In the genomic region with DNA sequence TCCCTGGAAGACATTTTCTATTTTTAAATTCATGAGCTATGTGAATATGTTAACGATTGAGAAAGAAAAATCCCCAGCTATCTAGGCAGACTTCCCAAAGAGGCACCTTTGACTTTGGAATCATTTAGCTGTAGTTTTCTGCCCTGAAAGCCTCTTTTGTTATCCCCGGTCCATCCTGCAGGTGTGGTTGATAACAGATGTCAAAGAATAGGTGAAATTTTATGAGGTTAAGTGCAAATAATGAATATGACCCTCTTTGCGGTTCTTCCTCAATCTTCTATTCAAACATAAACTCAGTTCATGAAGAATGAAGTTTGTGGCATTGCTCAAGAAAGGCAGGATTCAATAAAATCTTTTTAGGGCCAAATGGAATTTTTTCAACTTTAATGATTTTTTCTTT, we compare ENCODE assay signal across 2 cellular contexts.
TF ChIP-seq lines count a peak whose summit lies in the region.

No MANE protein-coding gene starts in this region.

TF ChIP-seq in IMR-90, 13 proteins besides CTCF, POLR2A, EP300 and RAD21:
- no peak for TF ChIP-seq RCOR1 (IDR thresholded peaks at IDR 0.05; ENCODE audit: insufficient replicate concordance, low read length)
- TF ChIP-seq CHD1 (IDR thresholded peaks at IDR 0.05; ENCODE audit: low read depth, low read length) = no peak
- no peak for TF ChIP-seq FOS (IDR thresholded peaks at IDR 0.05; ENCODE audit: low read depth, low read length)
- no peak for TF ChIP-seq RFX5 (IDR thresholded peaks at IDR 0.05; ENCODE audit: low read depth, low read length)
- TF ChIP-seq, protein P1, sequence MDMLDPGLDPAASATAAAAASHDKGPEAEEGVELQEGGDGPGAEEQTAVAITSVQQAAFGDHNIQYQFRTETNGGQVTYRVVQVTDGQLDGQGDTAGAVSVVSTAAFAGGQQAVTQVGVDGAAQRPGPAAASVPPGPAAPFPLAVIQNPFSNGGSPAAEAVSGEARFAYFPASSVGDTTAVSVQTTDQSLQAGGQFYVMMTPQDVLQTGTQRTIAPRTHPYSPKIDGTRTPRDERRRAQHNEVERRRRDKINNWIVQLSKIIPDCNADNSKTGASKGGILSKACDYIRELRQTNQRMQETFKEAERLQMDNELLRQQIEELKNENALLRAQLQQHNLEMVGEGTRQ (IDR thresholded peaks at IDR 0.05; ENCODE audit: low read depth, low read length) = no peak
- no peak for TF ChIP-seq CEBPB (IDR thresholded peaks at IDR 0.05; ENCODE audit: low read depth, low read length)
- no peak for TF ChIP-seq BHLHE40 (IDR thresholded peaks at IDR 0.05; ENCODE audit: low read depth, low read length)
- TF ChIP-seq NFE2L2 (IDR thresholded peaks at IDR 0.05; ENCODE audit: low read depth, low read length) = no peak
- TF ChIP-seq SMC3 (IDR thresholded peaks at IDR 0.05; ENCODE audit: low read depth, low read length) = no peak
- no peak for TF ChIP-seq MAFK (IDR thresholded peaks at IDR 0.05; ENCODE audit: low read depth, low read length)

TF ChIP-seq in H1, 55 proteins besides CTCF, POLR2A, EP300 and RAD21:
- TF ChIP-seq CHD7 (IDR thresholded peaks at IDR 0.05; ENCODE audit: insufficient replicate concordance, low read length) (no peak), HDAC6 (IDR thresholded peaks at IDR 0.05; ENCODE audit: low read depth, low read length) (no peak), CBX8 (IDR thresholded peaks at IDR 0.05; ENCODE audit: borderline replicate concordance, low read depth, low read length) (no peak), TAF1 (IDR thresholded peaks at IDR 0.05; ENCODE audit: low read depth, low read length) (no peak), ASH2L (IDR thresholded peaks at IDR 0.05; ENCODE audit: low read length) (no peak), RBBP5 (IDR thresholded peaks at IDR 0.05; ENCODE audit: borderline replicate concordance, low read depth, low read length) (no peak), TEAD4 (IDR thresholded peaks at IDR 0.05; ENCODE audit: low read depth, low read length) (no peak), SP1 (IDR thresholded peaks at IDR 0.05; ENCODE audit: low read depth, low read length) (no peak), SRF (IDR thresholded peaks at IDR 0.05; ENCODE audit: low read depth, low read length) (no peak)
